Comparison of ENCODE assay signal across 10 cellular contexts in genomic region chr5:72402381-72402890, GRCh38.
DNase-seq lines count a peak whose midpoint lies in the region; ATAC-seq and TF ChIP-seq lines count a peak whose summit lies in the region.
"Had no signal": no experiment of that assay in that cellular context is flagged by ENCODE, and none has a peak within 500 bp of the region (broad histone marks: within the 10 kb centered on the region; RNA-seq: fewer than 3 reads in every experiment).

No MANE protein-coding gene starts in this region.

- H3K9me3 Mint-ChIP-seq in activated naive CD4-positive, alpha-beta T cell treated with anti-CD3 and anti-CD28 coated beads for 36 hours: peaks cover 17% of the 10 kb centered on the region

- H3K9me3 ChIP-seq in RWPE2 (ENCODE audit: severe bottlenecking) (peaks cover 13% of the 10 kb centered on the region), esophagus muscularis mucosa (peaks cover 0 to 20% (median 14%) of the 10 kb centered on the region in 4 donors), lower lobe of right lung (peaks cover 16% of the 10 kb centered on the region), upper lobe of left lung (peaks cover 2 to 16% (median 10%) of the 10 kb centered on the region in 4 donors)

- 26% methylated on average over 2 of the region's 2 CpGs for WGBS in esophagus muscularis mucosa
- WGBS in upper lobe of left lung, 2 donors: 30 to 37% methylated on average over 2 of the region's 2 CpGs

- H3K4me3 Mint-ChIP-seq in activated naive CD4-positive, alpha-beta T cell treated with anti-CD3 and anti-CD28 coated beads for 36 hours: no peak overlapping the region
- H3K4me3 Mint-ChIP-seq: naive thymus-derived CD4-positive, alpha-beta T cell had no signal

- H3K27me3 Mint-ChIP-seq in activated naive CD4-positive, alpha-beta T cell treated with anti-CD3 and anti-CD28 coated beads for 36 hours (ENCODE audit: low read depth): peaks cover 12% of the 10 kb centered on the region

- H3K4me1 ChIP-seq in RWPE2 (ENCODE audit: insufficient read depth, poor library complexity, severe bottlenecking): peaks cover 6% of the 10 kb centered on the region
- H3K4me1 ChIP-seq in esophagus muscularis mucosa: peaks cover 11 to 19% (median 18%) of the 10 kb centered on the region in 4 donors
- H3K4me1 ChIP-seq in lower lobe of right lung: peaks cover 16% of the 10 kb centered on the region
- H3K4me1 ChIP-seq in upper lobe of left lung: peaks cover 0 to 7% (median 0%) of the 10 kb centered on the region in 4 donors

- H3K4me1 Mint-ChIP-seq in activated naive CD4-positive, alpha-beta T cell treated with anti-CD3 and anti-CD28 coated beads for 36 hours (ENCODE audit: low read depth): no peaks in the 10 kb centered on the region

- intact Hi-C loops in esophagus muscularis mucosa (cut with DNase I): no loop called here
- intact Hi-C loops in lower lobe of right lung (cut with DNase I): no loop called here
- intact Hi-C loops in activated naive CD4-positive, alpha-beta T cell treated with anti-CD3 and anti-CD28 coated beads for 36 hours (cut with micrococcal nuclease): no loop called here

- peak; percentile 74 for ATAC-seq in RWPE2 (ENCODE audit: low read depth)
- peak; percentile 25 to 50 for ATAC-seq in lower lobe of right lung
- peak in 1 of 2 donors; percentile 85 for ATAC-seq in upper lobe of left lung (ENCODE audit: low FRiP score in 2 of 2)
- no peak for ATAC-seq in GM18868 (IDR thresholded peaks at IDR 0.05; ENCODE audit: unreplicated experiment)
- ATAC-seq: naive thymus-derived CD4-positive, alpha-beta T cell had no signal

- peaks cover 3% of the 10 kb centered on the region for H3K36me3 Mint-ChIP-seq in activated naive CD4-positive, alpha-beta T cell treated with anti-CD3 and anti-CD28 coated beads for 36 hours (ENCODE audit: low read depth)

- no peak overlapping the region for H3K27ac Mint-ChIP-seq in activated naive CD4-positive, alpha-beta T cell treated with anti-CD3 and anti-CD28 coated beads for 36 hours
- H3K27ac Mint-ChIP-seq: naive thymus-derived CD4-positive, alpha-beta T cell had no signal

- peak overlapping the region; percentile 53 for H3K27ac ChIP-seq in RWPE2 (ENCODE audit: poor library complexity, severe bottlenecking)
- H3K27ac ChIP-seq in esophagus muscularis mucosa (replicated peaks in 1 of 4): peak overlapping the region; percentile 53 to 76 (median 62)
- H3K27ac ChIP-seq in lower lobe of right lung: peak overlapping the region; percentile 25
- peak overlapping the region in 3 of 4 donors; percentile 14 to 46 (median 32) for H3K27ac ChIP-seq in upper lobe of left lung

- H3K27me3 ChIP-seq in RWPE2 (ENCODE audit: insufficient read depth, poor library complexity, severe bottlenecking) (no peaks in the 10 kb centered on the region), esophagus muscularis mucosa (no peaks in the 10 kb centered on the region), lower lobe of right lung (ENCODE audit: low read depth) (no peaks in the 10 kb centered on the region), upper lobe of left lung (no peaks in the 10 kb centered on the region)

- TF ChIP-seq POLR2A in esophagus muscularis mucosa (IDR thresholded peaks at IDR 0.05; ENCODE audit: low read depth): no peak
- TF ChIP-seq POLR2A in upper lobe of left lung (IDR thresholded peaks at IDR 0.05): no peak

- TF ChIP-seq CTCF in RWPE2 (IDR thresholded peaks at IDR 0.05; ENCODE audit: poor library complexity, severe bottlenecking) (no peak), esophagus muscularis mucosa (IDR thresholded peaks at IDR 0.05) (no peak), lower lobe of right lung (IDR thresholded peaks at IDR 0.05) (no peak), upper lobe of left lung (IDR thresholded peaks at IDR 0.05) (no peak)

- no peaks in the 10 kb centered on the region for H3K36me3 ChIP-seq in RWPE2 (ENCODE audit: low read depth)
- no peaks in the 10 kb centered on the region for H3K36me3 ChIP-seq in esophagus muscularis mucosa
- H3K36me3 ChIP-seq in lower lobe of right lung: no peaks in the 10 kb centered on the region
- H3K36me3 ChIP-seq in upper lobe of left lung: no peaks in the 10 kb centered on the region

- DNase-seq in RWPE2 (ENCODE audit: low spot score) (no peak), esophagus muscularis mucosa (ENCODE audit: extremely low spot score) (no peak), lower lobe of right lung (no peak), upper lobe of left lung (no peak), SKM-1 treated with dmso at 0.1 percent for 144 hours (lab: John Stamatoyannopoulos, UW; ENCODE audit: unreplicated experiment) (no peak)
- DNase-seq in activated naive CD4-positive, alpha-beta T cell treated with anti-CD3 and anti-CD28 coated beads for 36 hours: no peak
- DNase-seq: activated CD4-positive, alpha-beta T cell treated with anti-CD3 and anti-CD28 coated beads for 48 hours; naive thymus-derived CD4-positive, alpha-beta T cell; NCI-H2171 had no signal

- TF ChIP-seq EP300 in esophagus muscularis mucosa (IDR thresholded peaks at IDR 0.05): no peak
- no peak for TF ChIP-seq EP300 in upper lobe of left lung (IDR thresholded peaks at IDR 0.05)

- CTCF ChIA-PET in activated naive CD4-positive, alpha-beta T cell treated with anti-CD3 and anti-CD28 coated beads for 36 hours (lab: Charles Lee): interaction anchor here (0.6 kb wide), 1 partner anchor 42 kb away, joined by 4 read pairs; no protein-coding TSS in a partner anchor

- no peak overlapping the region for H3K4me3 ChIP-seq in RWPE2 (ENCODE audit: severe bottlenecking)
- H3K4me3 ChIP-seq in esophagus muscularis mucosa: no peak overlapping the region
- no peak overlapping the region for H3K4me3 ChIP-seq in lower lobe of right lung
- H3K4me3 ChIP-seq in upper lobe of left lung: no peak overlapping the region
